Comparison of ENCODE assay signal across 16 cellular contexts in genomic region chr1:200642481-200642880, GRCh38. TPM values are rescaled to one million over a fixed set of nuclear protein-coding genes. Genes with fewer than 3 reads are reported as not detected.
DNase-seq lines count a peak whose midpoint lies in the region; ATAC-seq and TF ChIP-seq lines count a peak whose summit lies in the region.
"Had no signal": no experiment of that assay in that cellular context is flagged by ENCODE, and none has a peak within 500 bp of the region (broad histone marks: within the 10 kb centered on the region; RNA-seq: fewer than 3 reads in every experiment).

No MANE protein-coding gene starts in this region.

- WGBS in H9 (ENCODE audit: extremely low coverage, insufficient read length, low lambda C conversion rate): no CpG with 5 or more reads among the region's 6 CpGs
- WGBS in esophagus muscularis mucosa: 79% methylated on average over 6 of the region's 6 CpGs

- H3K4me3 ChIP-seq in neutrophil (ENCODE audit: low read depth in 1 of 2, low read length in 1 of 2) (no peak overlapping the region), esophagus muscularis mucosa (no peak overlapping the region)
- H3K4me3 ChIP-seq: dorsolateral prefrontal cortex, ovary had no signal

- no peak overlapping the region for H3K18ac ChIP-seq in H9 (ENCODE audit: insufficient read length, low read depth, low read length)

- H3K9me3 Mint-ChIP-seq in H9: no peaks in the 10 kb centered on the region
- H3K9me3 Mint-ChIP-seq: activated CD8-positive, alpha-beta T cell treated with anti-CD3 and anti-CD28 coated beads for 36 hours; naive B cell; WTC11 had no signal

- no peak overlapping the region for H2AFZ ChIP-seq in H9 (ENCODE audit: low read length)

- H4K20me1 ChIP-seq in H9 (ENCODE audit: control insufficient read depth, insufficient read depth, insufficient read length): no peaks in the 10 kb centered on the region

- H3K27ac Mint-ChIP-seq in H9: peak overlapping the region in 2 of 3 experiments; percentile 14 to 16; a peak in 1 of 7 replicates
- H3K27ac Mint-ChIP-seq: activated CD8-positive, alpha-beta T cell treated with anti-CD3 and anti-CD28 coated beads for 36 hours; WTC11 had no signal

- H3K9me3 ChIP-seq in H9 (ENCODE audit: control insufficient read depth, low read depth, low read length): no peaks in the 10 kb centered on the region
- H3K9me3 ChIP-seq in neutrophil: no peaks in the 10 kb centered on the region
- no peaks in the 10 kb centered on the region for H3K9me3 ChIP-seq in esophagus muscularis mucosa
- H3K9me3 ChIP-seq: ovary had no signal

- no peaks in the 10 kb centered on the region for H3K27me3 Mint-ChIP-seq in H9 (ENCODE audit: low read depth)
- H3K27me3 Mint-ChIP-seq: activated CD8-positive, alpha-beta T cell treated with anti-CD3 and anti-CD28 coated beads for 36 hours; naive B cell had no signal

- peaks cover 3 to 33% (median 32%) of the 10 kb centered on the region in 3 experiments; a peak in 5 of 7 replicates for H3K36me3 Mint-ChIP-seq in H9 (ENCODE audit: insufficient read depth in 1 of 3, low read depth in 3 of 3)

- H2BK20ac ChIP-seq in H9 (ENCODE audit: low read depth, low read length, poor library complexity, severe bottlenecking): no peak overlapping the region

- H3K27ac ChIP-seq in H9 (ENCODE audit: insufficient read length, low read depth, low read length) (no peak overlapping the region), neutrophil (peak overlapping the region; percentile 62), esophagus muscularis mucosa (replicated peaks in 1 of 4) (no peak overlapping the region)
- H3K27ac ChIP-seq: ovary had no signal

- H3K79me2 ChIP-seq in H9 (ENCODE audit: insufficient read depth, low read length): no peaks in the 10 kb centered on the region

- no peak overlapping the region for H3K9ac ChIP-seq in H9 (ENCODE audit: extremely low read depth, insufficient read length, low read length)

- TF ChIP-seq CTCF in H9 (conservative IDR thresholded peaks at IDR 0.05): no peak
- no peak for TF ChIP-seq CTCF in neutrophil (IDR thresholded peaks at IDR 0.05)
- TF ChIP-seq CTCF in esophagus muscularis mucosa (IDR thresholded peaks at IDR 0.05): no peak

- no peak overlapping the region for H3K23ac ChIP-seq in H9 (ENCODE audit: insufficient read length, low read depth, low read length)

- no peak overlapping the region for H2BK120ac ChIP-seq in H9 (ENCODE audit: low read depth, low read length, poor library complexity, severe bottlenecking)

- H3K27me3 ChIP-seq in H9 (ENCODE audit: insufficient read depth, low read length) (no peaks in the 10 kb centered on the region), neutrophil (no peaks in the 10 kb centered on the region), esophagus muscularis mucosa (no peaks in the 10 kb centered on the region)
- H3K27me3 ChIP-seq: dorsolateral prefrontal cortex, ovary had no signal

- no peak overlapping the region for H2BK12ac ChIP-seq in H9 (ENCODE audit: insufficient read length, low read depth, low read length)

- H2AK5ac ChIP-seq in H9 (ENCODE audit: insufficient read length, low read length): no peak overlapping the region

- H3K4me3 Mint-ChIP-seq in H9: no peak overlapping the region
- H3K4me3 Mint-ChIP-seq: activated CD8-positive, alpha-beta T cell treated with anti-CD3 and anti-CD28 coated beads for 36 hours; naive B cell; WTC11 had no signal

- H3K79me1 ChIP-seq in H9 (ENCODE audit: insufficient read depth, low read depth, low read length, poor library complexity, severe bottlenecking): no peaks in the 10 kb centered on the region

- intact Hi-C loops in esophagus muscularis mucosa (cut with DNase I): no loop called here

- TF ChIP-seq POLR2A in esophagus muscularis mucosa (IDR thresholded peaks at IDR 0.05; ENCODE audit: low read depth): no peak

- no peak for TF ChIP-seq EP300 in esophagus muscularis mucosa (IDR thresholded peaks at IDR 0.05)

- no peaks in the 10 kb centered on the region for H3K23me2 ChIP-seq in H9 (ENCODE audit: insufficient read length, low read depth, low read length, poor library complexity, severe bottlenecking)

- no peak for DNase-seq in H9
- peak; percentile 52 for DNase-seq in NOMO-1 treated with dmso at 0.1 percent for 144 hours (lab: John Stamatoyannopoulos, UW; ENCODE audit: unreplicated experiment)
- peak; percentile 25 for DNase-seq in amniotic epithelial cell (ENCODE audit: low read depth)
- no peak for DNase-seq in esophagus muscularis mucosa (ENCODE audit: extremely low spot score)
- DNase-seq in NCI-H526 (lab: John Stamatoyannopoulos, UW): no peak
- no peak for DNase-seq in activated CD8-positive, alpha-beta memory T cell treated with anti-CD3 and anti-CD28 coated beads for 24 hours
- DNase-seq: activated CD8-positive, alpha-beta T cell treated with anti-CD3 and anti-CD28 coated beads for 36 hours; dorsolateral prefrontal cortex; glutamatergic neuron; naive B cell; NCI-H1105; ovary; stimulated activated CD4-positive, alpha-beta T cell treated with anti-CD3 and anti-CD28 coated beads, Interleukin-2, amount 100 ng/mL, for 48 hours had no signal

- no peak overlapping the region for H2BK15ac ChIP-seq in H9 (ENCODE audit: low read depth, low read length)

- H3K36me3 ChIP-seq in neutrophil (peaks cover 13% of the 10 kb centered on the region), esophagus muscularis mucosa (peaks cover 4 to 58% (median 13%) of the 10 kb centered on the region in 4 donors)
- H3K36me3 ChIP-seq: ovary had no signal

- H4K5ac ChIP-seq in H9 (ENCODE audit: insufficient read length, low read depth, low read length): no peak overlapping the region

- H3K4me2 ChIP-seq in H9 (ENCODE audit: insufficient read depth, insufficient read length, low read length): no peak overlapping the region

- H3K4me1 ChIP-seq in H9 (ENCODE audit: insufficient read depth, low read length) (no peaks in the 10 kb centered on the region), neutrophil (ENCODE audit: control insufficient read depth in 1 of 2, insufficient read depth in 1 of 2, low read depth in 1 of 2, low read length in 1 of 2) (peaks cover 23 to 29% of the 10 kb centered on the region in 2 experiments), esophagus muscularis mucosa (no peaks in the 10 kb centered on the region)

- H3T11ph ChIP-seq in H9 (ENCODE audit: low read length): no peak overlapping the region

- H3K4me1 Mint-ChIP-seq in H9: 0 out of 4 replicates have a peak, but pooled peaks cover 0 to 2% of the 10 kb centered on the region in 2 experiments

- H2BK5ac ChIP-seq in H9 (ENCODE audit: insufficient read length, low read length): no peak overlapping the region

- H3K14ac ChIP-seq in H9 (ENCODE audit: insufficient read depth, low read length): no peak overlapping the region

- H3K4ac ChIP-seq in H9 (ENCODE audit: low read depth, low read length): no peak overlapping the region

- H4K91ac ChIP-seq in H9 (ENCODE audit: insufficient read length, low read depth, low read length): no peak overlapping the region

- no peak overlapping the region for H4K8ac ChIP-seq in H9 (replicated peaks; ENCODE audit: insufficient read length, low read depth, low read length)

- no peak overlapping the region for H3K56ac ChIP-seq in H9 (ENCODE audit: insufficient read length, low read depth, low read length)

- no peak for ATAC-seq in HG02981 (IDR thresholded peaks at IDR 0.05; ENCODE audit: unreplicated experiment)
- ATAC-seq: activated CD8-positive, alpha-beta T cell treated with anti-CD3 and anti-CD28 coated beads for 36 hours; WTC11 had no signal

RNA-seq across cellular contexts. Expression of gene KIF14, which starts 21.9 kb away (rescaled TPM):
- 17.9 and 18.2 TPM in 2 replicates for total RNA-seq in H9 (2021)
- total RNA-seq in esophagus muscularis mucosa: under 1 TPM in 3 of 4 donors, not detected in 1; under 0.01 to 0.17 (median 0.17) TPM

RNA-seq across cellular contexts. Expression of gene DDX59, which starts 27.2 kb away (rescaled TPM):
- total RNA-seq in H9 (2021) (13.9 and 14.0 TPM in 2 replicates), esophagus muscularis mucosa (10 to 100 TPM; 18.1 to 30.0 (median 21.7) TPM)

Comparison
In these comparisons a context has a peak if more than half of its experiments do, and no peak if none do; other contexts are left out.
1. DNase-seq: peak in NOMO-1 treated with dmso at 0.1 percent for 144 hours (single experiment) and amniotic epithelial cell (single experiment); none in H9 (single experiment), esophagus muscularis mucosa (single experiment), NCI-H526 (0 of 2) and activated CD8-positive, alpha-beta memory T cell treated with anti-CD3 and anti-CD28 coated beads for 24 hours (single experiment).
2. RNA of gene KIF14, which starts 21.9 kb away (total RNA-seq): 17.9 to 18.2 TPM in H9; under 0.01 to 0.17 TPM in esophagus muscularis mucosa; every median in the first group is over 10 times any median in the second.